ENCODE assay signal across 12 cellular contexts in the genomic region with DNA sequence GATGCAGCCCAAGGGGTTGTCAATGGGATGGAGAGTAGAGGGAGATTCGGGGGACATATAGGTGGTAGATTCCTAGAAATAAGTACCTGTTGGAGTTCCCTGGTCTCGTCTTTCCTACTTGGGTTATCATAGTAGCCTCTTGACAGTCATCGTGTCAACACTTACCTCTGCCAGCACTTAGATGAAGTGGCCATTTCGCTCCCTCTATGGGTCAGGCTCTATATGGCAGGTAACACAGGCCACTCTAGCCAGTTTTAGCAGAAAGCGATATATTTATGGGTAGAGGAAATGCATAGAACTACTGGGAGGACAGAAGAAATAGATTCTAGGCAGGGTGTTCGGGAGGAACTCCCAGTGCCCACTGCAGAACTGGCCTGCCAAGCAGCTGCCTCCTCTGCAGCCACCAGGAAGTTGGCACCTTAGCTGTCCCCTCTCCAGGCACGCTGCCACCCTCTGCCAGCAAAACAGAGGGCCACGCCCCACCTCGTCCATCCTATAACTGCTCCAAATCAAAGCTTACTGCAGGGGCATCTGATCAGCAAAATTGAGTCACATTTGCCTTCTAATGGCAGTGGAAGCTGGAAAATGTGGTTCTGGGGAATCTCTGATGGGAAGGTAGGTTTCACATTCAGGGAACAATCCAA.
DNase-seq lines count a peak whose midpoint lies in the region; ATAC-seq and TF ChIP-seq lines count a peak whose summit lies in the region.
"Had no signal": no experiment of that assay in that cellular context is flagged by ENCODE, and none has a peak within 500 bp of the region (broad histone marks: within the 10 kb centered on the region; RNA-seq: fewer than 3 reads in every experiment).

No MANE protein-coding gene starts in this region.

- POLR2A ChIA-PET in SK-N-SH (lab: Yijun Ruan, JAX), result no interaction called here

- H3K27ac ChIP-seq in SK-N-SH (ENCODE audit: low read depth in 2 of 2, low read length in 1 of 2), result no peak overlapping the region
- H3K27ac ChIP-seq: SJCRH30, thoracic aorta had no signal

- TF ChIP-seq RAD21 in SK-N-SH (IDR thresholded peaks at IDR 0.05; ENCODE audit: low read length), result no peak

- H3K4me1 Mint-ChIP-seq in neural crest cell, result no peaks in the 10 kb centered on the region

- H3K36me3 Mint-ChIP-seq in neural crest cell (ENCODE audit: low read depth), result no peaks in the 10 kb centered on the region

- H3K4me3 ChIP-seq in SK-N-SH (ENCODE audit: low read depth in 2 of 2, low read length in 1 of 2), result no peak overlapping the region
- H3K4me3 ChIP-seq: SJCRH30, thoracic aorta had no signal

- 12% methylated on average over 8 of the region's 9 CpGs for WGBS in SK-N-SH (ENCODE audit: low lambda C conversion rate)

- no peaks in the 10 kb centered on the region for H3K4me1 ChIP-seq in SK-N-SH (ENCODE audit: control insufficient read depth in 1 of 2, insufficient read depth in 2 of 2, low read depth in 1 of 2, low read length in 1 of 2)

- CTCF ChIA-PET in SK-N-SH (lab: Yijun Ruan, JAX), result interaction anchor here (0.9 to 1.0 kb wide), 2 partner anchors 10 to 223 kb away, joined by 3 read pairs; no protein-coding TSS in a partner anchor

- H2AFZ ChIP-seq in SK-N-SH (ENCODE audit: low read depth), result no peak overlapping the region

- H3K27ac Mint-ChIP-seq in neural crest cell (ENCODE audit: unreplicated experiment), result no peak overlapping the region

- no peaks in the 10 kb centered on the region for H3K79me2 ChIP-seq in SK-N-SH (ENCODE audit: insufficient read depth)

- no peaks in the 10 kb centered on the region for H3K36me3 ChIP-seq in SK-N-SH (replicated peaks in 1 of 2; ENCODE audit: control insufficient read depth in 1 of 2, insufficient read depth in 2 of 2, low read length in 1 of 2)
- H3K36me3 ChIP-seq: SJCRH30, thoracic aorta had no signal

- TF ChIP-seq CTCF in GM13977 (IDR thresholded peaks at IDR 0.05; ENCODE audit: extremely low read depth, insufficient read depth, missing control alignments) (peak; percentile 12), SK-N-SH (IDR thresholded peaks at IDR 0.05) (peak; percentile 27; the same call in 1 of the 2 replicates), neural crest cell (conservative IDR thresholded peaks at IDR 0.05) (peak; percentile 27)

- peaks cover 9% of the 10 kb centered on the region; the same call in 1 of the 2 replicates for H3K27me3 ChIP-seq in SK-N-SH (ENCODE audit: insufficient read depth)
- H3K27me3 ChIP-seq: SJCRH30 had no signal

- H3F3A ChIP-seq in SK-N-SH (replicated peaks; ENCODE audit: insufficient read depth), result no peaks in the 10 kb centered on the region

- ATAC-seq in HG02798 (IDR thresholded peaks at IDR 0.05; ENCODE audit: poor library complexity, unreplicated experiment), result peak; percentile 72

- no peak overlapping the region for H3K4me3 Mint-ChIP-seq in neural crest cell

- H3K4me2 ChIP-seq in SK-N-SH, result no peak overlapping the region

- no peak overlapping the region for H3K9ac ChIP-seq in SK-N-SH

- no peaks in the 10 kb centered on the region for H3K9me3 Mint-ChIP-seq in neural crest cell

- in situ Hi-C loops in GM13977 (cut with MboI; ENCODE audit: low pct_unique_long_range_greater_than_20kb, low sequenced_read_pairs, unreplicated experiment), result no loop called here

- TF ChIP-seq EP300 in SK-N-SH (IDR thresholded peaks at IDR 0.05; ENCODE audit: borderline replicate concordance in 1 of 2, low read depth in 1 of 2, low read length in 1 of 2), result no peak

- no peaks in the 10 kb centered on the region for H3K9me3 ChIP-seq in SK-N-SH
- H3K9me3 ChIP-seq: SJCRH30, thoracic aorta had no signal

- H4K20me1 ChIP-seq in SK-N-SH (ENCODE audit: insufficient read depth), result no peaks in the 10 kb centered on the region

- H3K27me3 Mint-ChIP-seq in neural crest cell (ENCODE audit: low read depth), result peaks cover 4% of the 10 kb centered on the region

- DNase-seq in GM13977 (ENCODE audit: low spot score) (no peak), SK-N-SH (no peak), neural crest cell (ENCODE audit: low read depth, low spot score) (no peak), A172 (ENCODE audit: low spot score) (no peak), epidermal melanocyte (ENCODE audit: insufficient read length, low spot score) (no peak)
- no peak for DNase-seq in stimulated activated CD4-positive, alpha-beta T cell treated with anti-CD3 and anti-CD28 coated beads, Interleukin-4, amount 100 ng/mL, for 24 hours
- DNase-seq in central memory CD4-positive, alpha-beta T cell, result no peak
- DNase-seq: caudate nucleus, head of caudate nucleus had no signal

- no peaks in the 10 kb centered on the region for H3K9me2 ChIP-seq in SK-N-SH

TF ChIP-seq in SK-N-SH, 30 proteins besides CTCF, POLR2A, EP300 and RAD21:
- TF ChIP-seq SMC3 (IDR thresholded peaks at IDR 0.05; ENCODE audit: low read depth, low read length), result no peak
- no peak for TF ChIP-seq RCOR1 (IDR thresholded peaks at IDR 0.05; ENCODE audit: low read length)
- TF ChIP-seq POLR2AphosphoS5 (IDR thresholded peaks at IDR 0.05; ENCODE audit: low read depth, low read length), result no peak
- TF ChIP-seq JUND (IDR thresholded peaks at IDR 0.05), result no peak
- no peak for TF ChIP-seq GABPA (IDR thresholded peaks at IDR 0.05; ENCODE audit: low read depth)
